In genomic region chr11:70486026-70486415, GRCh38 we compare ENCODE assay signal across 6 cellular contexts.
"Had no signal": no experiment of that assay in that cellular context is flagged by ENCODE, and none has a peak within 500 bp of the region (broad histone marks: within the 10 kb centered on the region; RNA-seq: fewer than 3 reads in every experiment).

No MANE protein-coding gene starts in this region.

- H3K27ac Mint-ChIP-seq: GM23338 had no signal

- H3K4me3 ChIP-seq: GM23338, HAP-1 had no signal

- H3K4me2 ChIP-seq: GM23338 had no signal

- H3K36me3 ChIP-seq: HAP-1 had no signal

- H2AFZ ChIP-seq: GM23338 had no signal

- ATAC-seq: GM23338 had no signal

- H3K9me3 ChIP-seq: HAP-1 had no signal

- DNase-seq: IMR-90 had no signal

- H3K4me1 ChIP-seq: HAP-1 had no signal

- H3K4me3 Mint-ChIP-seq: GM23338 had no signal

- FAIRE-seq: H1, H54, HTR-8/SVneo had no signal
